16 cellular contexts compared by ENCODE assay signal in genomic region chr10:76403876-76404275, GRCh38.
DNase-seq lines count a peak whose midpoint lies in the region; TF ChIP-seq lines count a peak whose summit lies in the region.
"Had no signal": no experiment of that assay in that cellular context is flagged by ENCODE, and none has a peak within 500 bp of the region (broad histone marks: within the 10 kb centered on the region; RNA-seq: fewer than 3 reads in every experiment).

No MANE protein-coding gene starts in this region.

- peak; percentile 81 for DNase-seq in CD14-positive monocyte (ENCODE audit: low spot score)
- DNase-seq in MV-4-11 (lab: John Stamatoyannopoulos, UW) = peak; percentile 94
- DNase-seq in chondrocyte (ENCODE audit: low spot score) = no peak
- DNase-seq in myocyte (ENCODE audit: low read depth) = peak; percentile 19
- DNase-seq in activated effector memory CD4-positive, alpha-beta T cell treated with Interleukin-2 at 50 U/mL for 16 hours = no peak
- DNase-seq in SW480 (ENCODE audit: low spot score) = no peak
- no peak for DNase-seq in COR-L47 (lab: John Stamatoyannopoulos, UW)
- no peak for DNase-seq in sigmoid colon
- DNase-seq: activated naive CD4-positive, alpha-beta T cell treated with anti-CD3 and anti-CD28 coated beads, Interleukin-2, amount 50 U/mL, for 16 hours; DMS 273 treated with DMSO at 0.1 percent for 48 hours; NCI-H1436; NCI-H526; thyroid gland had no signal

- no peak overlapping the region for H3K4me3 ChIP-seq in sigmoid colon
- H3K4me3 ChIP-seq: thyroid gland had no signal

- H3K27me3 ChIP-seq in sigmoid colon = no peaks in the 10 kb centered on the region
- H3K27me3 ChIP-seq: neutrophil, thyroid gland had no signal

- H3K27me3 Mint-ChIP-seq in CD14-positive monocyte (ENCODE audit: low read depth in 3 of 3) (peaks cover 0 to 4% (median 0%) of the 10 kb centered on the region in 3 donors), chondrocyte (ENCODE audit: low read depth) (no peaks in the 10 kb centered on the region)
- H3K27me3 Mint-ChIP-seq: central memory CD8-positive, alpha-beta T cell; memory B cell had no signal

- peaks cover 4% of the 10 kb centered on the region in 2 donors for H3K36me3 Mint-ChIP-seq in CD14-positive monocyte
- H3K36me3 Mint-ChIP-seq in chondrocyte (ENCODE audit: low read depth) = peaks cover 3% of the 10 kb centered on the region
- H3K36me3 Mint-ChIP-seq: memory B cell had no signal

- no peaks in the 10 kb centered on the region for H3K36me3 ChIP-seq in sigmoid colon
- H3K36me3 ChIP-seq: neutrophil, thyroid gland had no signal

- WGBS in sigmoid colon, 2 donors = 87 to 91% methylated on average over 4 of the region's 4 CpGs

- H3K4me3 Mint-ChIP-seq in CD14-positive monocyte (peak overlapping the region; percentile 7 to 61), chondrocyte (ENCODE audit: unreplicated experiment) (no peak overlapping the region)
- H3K4me3 Mint-ChIP-seq: central memory CD8-positive, alpha-beta T cell; memory B cell had no signal

- no peaks in the 10 kb centered on the region for H3K9me3 ChIP-seq in sigmoid colon
- H3K9me3 ChIP-seq: neutrophil, thyroid gland had no signal

- H3K27ac Mint-ChIP-seq in CD14-positive monocyte (peak overlapping the region; percentile 88 to 98 (median 97)), chondrocyte (ENCODE audit: unreplicated experiment) (peak overlapping the region; percentile 5)
- H3K27ac Mint-ChIP-seq: memory B cell had no signal

- intact Hi-C loops in CD14-positive monocyte (cut with micrococcal nuclease) = no loop called here
- intact Hi-C loops in sigmoid colon (cut with DNase I) = no loop called here

- no peak for TF ChIP-seq CTCF in CD14-positive monocyte (IDR thresholded peaks at IDR 0.05)
- no peak for TF ChIP-seq CTCF in chondrocyte (IDR thresholded peaks at IDR 0.05)
- TF ChIP-seq CTCF in sigmoid colon (IDR thresholded peaks at IDR 0.05) = no peak

- H3K9me3 Mint-ChIP-seq in CD14-positive monocyte = peaks cover 4 to 11% (median 7%) of the 10 kb centered on the region in 7 donors
- peaks cover 11% of the 10 kb centered on the region for H3K9me3 Mint-ChIP-seq in chondrocyte (ENCODE audit: low read depth)

- no peak overlapping the region for H3K27ac ChIP-seq in sigmoid colon
- H3K27ac ChIP-seq: neutrophil, thyroid gland had no signal

- TF ChIP-seq EP300 in sigmoid colon (IDR thresholded peaks at IDR 0.05) = no peak

- peaks cover 45% of the 10 kb centered on the region for H3K4me1 Mint-ChIP-seq in CD14-positive monocyte
- peaks cover 38% of the 10 kb centered on the region for H3K4me1 Mint-ChIP-seq in chondrocyte (ENCODE audit: low read depth)
- H3K4me1 Mint-ChIP-seq: central memory CD8-positive, alpha-beta T cell; memory B cell had no signal

- H3K4me1 ChIP-seq in sigmoid colon = peaks cover 0 to 14% (median 7%) of the 10 kb centered on the region in 4 donors
- H3K4me1 ChIP-seq: thyroid gland had no signal

- no peak for TF ChIP-seq POLR2A in sigmoid colon (IDR thresholded peaks at IDR 0.05)

Comparison
In these comparisons a context has a peak if more than half of its experiments do, and no peak if none do; other contexts are left out.
1. DNase-seq: peak in CD14-positive monocyte (single experiment), MV-4-11 (single experiment) and myocyte (single experiment); none in chondrocyte (single experiment), activated effector memory CD4-positive, alpha-beta T cell treated with Interleukin-2 at 50 U/mL for 16 hours (single experiment), SW480 (single experiment), COR-L47 (single experiment) and sigmoid colon (single experiment).